1 cellular context compared by ENCODE assay signal in the genomic region with DNA sequence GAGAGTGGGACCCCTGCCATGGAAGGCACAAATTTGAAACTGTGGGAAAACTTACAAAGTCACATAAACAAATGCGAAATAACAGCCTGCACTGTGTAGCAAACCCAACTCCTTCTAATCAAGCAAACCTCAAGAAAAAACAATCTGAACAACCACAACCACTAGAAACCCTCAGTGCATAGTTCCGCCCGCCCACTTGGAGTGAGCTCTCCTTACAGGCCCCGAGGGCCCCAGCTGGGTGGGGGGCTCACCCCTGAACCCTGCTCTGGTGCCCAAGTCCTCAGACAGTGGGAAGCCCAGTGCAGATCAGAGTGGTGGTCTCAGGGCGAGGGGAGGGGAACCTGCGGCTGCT.
TF ChIP-seq lines count a peak whose summit lies in the region.

No MANE protein-coding gene starts in this region.

TF ChIP-seq in GM23338, 12 proteins besides CTCF, POLR2A, EP300 and RAD21 (continued from another document):
- TF ChIP-seq, protein P1, sequence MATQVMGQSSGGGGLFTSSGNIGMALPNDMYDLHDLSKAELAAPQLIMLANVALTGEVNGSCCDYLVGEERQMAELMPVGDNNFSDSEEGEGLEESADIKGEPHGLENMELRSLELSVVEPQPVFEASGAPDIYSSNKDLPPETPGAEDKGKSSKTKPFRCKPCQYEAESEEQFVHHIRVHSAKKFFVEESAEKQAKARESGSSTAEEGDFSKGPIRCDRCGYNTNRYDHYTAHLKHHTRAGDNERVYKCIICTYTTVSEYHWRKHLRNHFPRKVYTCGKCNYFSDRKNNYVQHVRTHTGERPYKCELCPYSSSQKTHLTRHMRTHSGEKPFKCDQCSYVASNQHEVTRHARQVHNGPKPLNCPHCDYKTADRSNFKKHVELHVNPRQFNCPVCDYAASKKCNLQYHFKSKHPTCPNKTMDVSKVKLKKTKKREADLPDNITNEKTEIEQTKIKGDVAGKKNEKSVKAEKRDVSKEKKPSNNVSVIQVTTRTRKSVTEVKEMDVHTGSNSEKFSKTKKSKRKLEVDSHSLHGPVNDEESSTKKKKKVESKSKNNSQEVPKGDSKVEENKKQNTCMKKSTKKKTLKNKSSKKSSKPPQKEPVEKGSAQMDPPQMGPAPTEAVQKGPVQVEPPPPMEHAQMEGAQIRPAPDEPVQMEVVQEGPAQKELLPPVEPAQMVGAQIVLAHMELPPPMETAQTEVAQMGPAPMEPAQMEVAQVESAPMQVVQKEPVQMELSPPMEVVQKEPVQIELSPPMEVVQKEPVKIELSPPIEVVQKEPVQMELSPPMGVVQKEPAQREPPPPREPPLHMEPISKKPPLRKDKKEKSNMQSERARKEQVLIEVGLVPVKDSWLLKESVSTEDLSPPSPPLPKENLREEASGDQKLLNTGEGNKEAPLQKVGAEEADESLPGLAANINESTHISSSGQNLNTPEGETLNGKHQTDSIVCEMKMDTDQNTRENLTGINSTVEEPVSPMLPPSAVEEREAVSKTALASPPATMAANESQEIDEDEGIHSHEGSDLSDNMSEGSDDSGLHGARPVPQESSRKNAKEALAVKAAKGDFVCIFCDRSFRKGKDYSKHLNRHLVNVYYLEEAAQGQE (IDR thresholded peaks at IDR 0.05; ENCODE audit: unreplicated experiment) = no peak
- TF ChIP-seq CREB1 (CRISPR knock-in tag; IDR thresholded peaks at IDR 0.05; ENCODE audit: low read depth) = no peak
- no peak for TF ChIP-seq ZNF114 (CRISPR knock-in tag; IDR thresholded peaks at IDR 0.05)
- TF ChIP-seq, protein P2, sequence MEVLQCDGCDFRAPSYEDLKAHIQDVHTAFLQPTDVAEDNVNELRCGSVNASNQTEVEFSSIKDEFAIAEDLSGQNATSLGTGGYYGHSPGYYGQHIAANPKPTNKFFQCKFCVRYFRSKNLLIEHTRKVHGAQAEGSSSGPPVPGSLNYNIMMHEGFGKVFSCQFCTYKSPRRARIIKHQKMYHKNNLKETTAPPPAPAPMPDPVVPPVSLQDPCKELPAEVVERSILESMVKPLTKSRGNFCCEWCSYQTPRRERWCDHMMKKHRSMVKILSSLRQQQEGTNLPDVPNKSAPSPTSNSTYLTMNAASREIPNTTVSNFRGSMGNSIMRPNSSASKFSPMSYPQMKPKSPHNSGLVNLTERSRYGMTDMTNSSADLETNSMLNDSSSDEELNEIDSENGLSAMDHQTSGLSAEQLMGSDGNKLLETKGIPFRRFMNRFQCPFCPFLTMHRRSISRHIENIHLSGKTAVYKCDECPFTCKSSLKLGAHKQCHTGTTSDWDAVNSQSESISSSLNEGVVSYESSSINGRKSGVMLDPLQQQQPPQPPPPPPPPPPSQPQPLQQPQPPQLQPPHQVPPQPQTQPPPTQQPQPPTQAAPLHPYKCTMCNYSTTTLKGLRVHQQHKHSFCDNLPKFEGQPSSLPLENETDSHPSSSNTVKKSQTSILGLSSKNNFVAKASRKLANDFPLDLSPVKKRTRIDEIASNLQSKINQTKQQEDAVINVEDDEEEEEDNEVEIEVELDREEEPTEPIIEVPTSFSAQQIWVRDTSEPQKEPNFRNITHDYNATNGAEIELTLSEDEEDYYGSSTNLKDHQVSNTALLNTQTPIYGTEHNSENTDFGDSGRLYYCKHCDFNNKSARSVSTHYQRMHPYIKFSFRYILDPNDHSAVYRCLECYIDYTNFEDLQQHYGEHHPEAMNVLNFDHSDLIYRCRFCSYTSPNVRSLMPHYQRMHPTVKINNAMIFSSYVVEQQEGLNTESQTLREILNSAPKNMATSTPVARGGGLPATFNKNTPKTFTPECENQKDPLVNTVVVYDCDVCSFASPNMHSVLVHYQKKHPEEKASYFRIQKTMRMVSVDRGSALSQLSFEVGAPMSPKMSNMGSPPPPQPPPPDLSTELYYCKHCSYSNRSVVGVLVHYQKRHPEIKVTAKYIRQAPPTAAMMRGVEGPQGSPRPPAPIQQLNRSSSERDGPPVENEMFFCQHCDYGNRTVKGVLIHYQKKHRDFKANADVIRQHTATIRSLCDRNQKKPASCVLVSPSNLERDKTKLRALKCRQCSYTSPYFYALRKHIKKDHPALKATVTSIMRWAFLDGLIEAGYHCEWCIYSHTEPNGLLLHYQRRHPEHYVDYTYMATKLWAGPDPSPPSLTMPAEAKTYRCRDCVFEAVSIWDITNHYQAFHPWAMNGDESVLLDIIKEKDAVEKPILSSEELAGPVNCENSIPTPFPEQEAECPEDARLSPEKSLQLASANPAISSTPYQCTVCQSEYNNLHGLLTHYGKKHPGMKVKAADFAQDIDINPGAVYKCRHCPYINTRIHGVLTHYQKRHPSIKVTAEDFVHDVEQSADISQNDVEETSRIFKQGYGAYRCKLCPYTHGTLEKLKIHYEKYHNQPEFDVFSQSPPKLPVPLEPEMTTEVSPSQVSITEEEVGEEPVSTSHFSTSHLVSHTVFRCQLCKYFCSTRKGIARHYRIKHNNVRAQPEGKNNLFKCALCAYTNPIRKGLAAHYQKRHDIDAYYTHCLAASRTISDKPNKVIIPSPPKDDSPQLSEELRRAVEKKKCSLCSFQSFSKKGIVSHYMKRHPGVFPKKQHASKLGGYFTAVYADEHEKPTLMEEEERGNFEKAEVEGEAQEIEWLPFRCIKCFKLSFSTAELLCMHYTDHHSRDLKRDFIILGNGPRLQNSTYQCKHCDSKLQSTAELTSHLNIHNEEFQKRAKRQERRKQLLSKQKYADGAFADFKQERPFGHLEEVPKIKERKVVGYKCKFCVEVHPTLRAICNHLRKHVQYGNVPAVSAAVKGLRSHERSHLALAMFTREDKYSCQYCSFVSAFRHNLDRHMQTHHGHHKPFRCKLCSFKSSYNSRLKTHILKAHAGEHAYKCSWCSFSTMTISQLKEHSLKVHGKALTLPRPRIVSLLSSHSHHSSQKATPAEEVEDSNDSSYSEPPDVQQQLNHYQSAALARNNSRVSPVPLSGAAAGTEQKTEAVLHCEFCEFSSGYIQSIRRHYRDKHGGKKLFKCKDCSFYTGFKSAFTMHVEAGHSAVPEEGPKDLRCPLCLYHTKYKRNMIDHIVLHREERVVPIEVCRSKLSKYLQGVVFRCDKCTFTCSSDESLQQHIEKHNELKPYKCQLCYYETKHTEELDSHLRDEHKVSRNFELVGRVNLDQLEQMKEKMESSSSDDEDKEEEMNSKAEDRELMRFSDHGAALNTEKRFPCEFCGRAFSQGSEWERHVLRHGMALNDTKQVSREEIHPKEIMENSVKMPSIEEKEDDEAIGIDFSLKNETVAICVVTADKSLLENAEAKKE (CRISPR knock-in tag; IDR thresholded peaks at IDR 0.05) = no peak
- TF ChIP-seq, protein P3, sequence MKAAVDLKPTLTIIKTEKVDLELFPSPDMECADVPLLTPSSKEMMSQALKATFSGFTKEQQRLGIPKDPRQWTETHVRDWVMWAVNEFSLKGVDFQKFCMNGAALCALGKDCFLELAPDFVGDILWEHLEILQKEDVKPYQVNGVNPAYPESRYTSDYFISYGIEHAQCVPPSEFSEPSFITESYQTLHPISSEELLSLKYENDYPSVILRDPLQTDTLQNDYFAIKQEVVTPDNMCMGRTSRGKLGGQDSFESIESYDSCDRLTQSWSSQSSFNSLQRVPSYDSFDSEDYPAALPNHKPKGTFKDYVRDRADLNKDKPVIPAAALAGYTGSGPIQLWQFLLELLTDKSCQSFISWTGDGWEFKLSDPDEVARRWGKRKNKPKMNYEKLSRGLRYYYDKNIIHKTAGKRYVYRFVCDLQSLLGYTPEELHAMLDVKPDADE (IDR thresholded peaks at IDR 0.05) = no peak
- no peak for TF ChIP-seq JUNB (IDR thresholded peaks at IDR 0.05; ENCODE audit: unreplicated experiment)
TF ChIP-seq in GM23338: peak in this region for 0.
